19 cellular contexts compared by ENCODE assay signal in genomic region chr11:12416552-12416951, GRCh38. TPM values are rescaled to one million over a fixed set of nuclear protein-coding genes. Genes with fewer than 3 reads are reported as not detected.
"Had no signal": no experiment of that assay in that cellular context is flagged by ENCODE, and none has a peak within 500 bp of the region (broad histone marks: within the 10 kb centered on the region; RNA-seq: fewer than 3 reads in every experiment).

No MANE protein-coding gene starts in this region.

- H3K4me3 ChIP-seq: dorsolateral prefrontal cortex, mucosa of descending colon had no signal

- H3K36me3 Mint-ChIP-seq: natural killer cell treated with Interleukin-12 subunit alpha and Interleukin-12 subunit beta and Interleukin-15 and Interleukin-18, amount 100 ng/mL, for 72 hours; T-cell had no signal

- H3K4me1 Mint-ChIP-seq: activated naive CD8-positive, alpha-beta T cell treated with anti-CD3 and anti-CD28 coated beads, Interleukin-2, amount 50 U/mL, for 24 hours; T-cell had no signal

- FAIRE-seq: bronchial epithelial cell, keratinocyte had no signal

- H3K9me3 Mint-ChIP-seq: activated naive CD8-positive, alpha-beta T cell treated with anti-CD3 and anti-CD28 coated beads, Interleukin-2, amount 50 U/mL, for 24 hours; natural killer cell treated with Interleukin-12 subunit alpha and Interleukin-12 subunit beta and Interleukin-15 and Interleukin-18, amount 100 ng/mL, for 72 hours; stimulated activated naive CD8-positive, alpha-beta T cell treated with anti-CD3 and anti-CD28 coated beads, Interleukin-15, Interleukin-2, amounts not matched to agents 100 ng/mL and 50 ng/mL, for 24 hours; T-cell had no signal

- H3K27me3 Mint-ChIP-seq: progenitor cell of endocrine pancreas had no signal

- H3K27ac ChIP-seq: dorsolateral prefrontal cortex had no signal

- H3K9me3 ChIP-seq: mucosa of descending colon had no signal

- H3K4me3 Mint-ChIP-seq: activated naive CD8-positive, alpha-beta T cell treated with anti-CD3 and anti-CD28 coated beads, Interleukin-2, amount 50 U/mL, for 24 hours; natural killer cell treated with Interleukin-12 subunit alpha and Interleukin-12 subunit beta and Interleukin-15 and Interleukin-18, amount 100 ng/mL, for 72 hours; stimulated activated naive CD8-positive, alpha-beta T cell treated with anti-CD3 and anti-CD28 coated beads, Interleukin-15, Interleukin-2, amounts not matched to agents 100 ng/mL and 50 ng/mL, for 24 hours; T-cell had no signal

- H3K27ac Mint-ChIP-seq: activated naive CD8-positive, alpha-beta T cell treated with anti-CD3 and anti-CD28 coated beads, Interleukin-2, amount 50 U/mL, for 24 hours; natural killer cell treated with Interleukin-12 subunit alpha and Interleukin-12 subunit beta and Interleukin-15 and Interleukin-18, amount 100 ng/mL, for 72 hours; progenitor cell of endocrine pancreas; stimulated activated naive CD8-positive, alpha-beta T cell treated with anti-CD3 and anti-CD28 coated beads, Interleukin-15, Interleukin-2, amounts not matched to agents 100 ng/mL and 50 ng/mL, for 24 hours; T-cell had no signal

- ATAC-seq: activated naive CD8-positive, alpha-beta T cell treated with anti-CD3 and anti-CD28 coated beads, Interleukin-2, amount 50 U/mL, for 24 hours; left lobe of liver; mucosa of descending colon; natural killer cell treated with Interleukin-12 subunit alpha and Interleukin-12 subunit beta and Interleukin-15 and Interleukin-18, amount 100 ng/mL, for 72 hours; right cardiac atrium; T-cell had no signal

- H3K27me3 ChIP-seq: dorsolateral prefrontal cortex had no signal

- DNase-seq: activated CD4-positive, CD25-positive, alpha-beta regulatory T cell treated with anti-CD3 and anti-CD28 coated beads, Interleukin-2, amount 50 U/mL, for 72 hours; activated naive CD4-positive, alpha-beta T cell treated with Interleukin-2 at 50 U/mL for 16 hours; activated naive CD8-positive, alpha-beta T cell treated with anti-CD3 and anti-CD28 coated beads, Interleukin-2, amount 50 U/mL, for 24 hours; activated T-cell treated with anti-CD3 and anti-CD28 coated beads for 4 hours; aorta; dorsolateral prefrontal cortex; erythroblast; hippocampal formation; mucosa of descending colon; occipital lobe; right cardiac atrium; T-cell; T1000 had no signal

RNA-seq across cellular contexts. Expression of gene PARVA, which starts 39.2 kb away (rescaled TPM):
- total RNA-seq: natural killer cell treated with Interleukin-12 subunit alpha and Interleukin-12 subunit beta and Interleukin-15 and Interleukin-18, amount 100 ng/mL, for 72 hours had no signal
